1 cellular context compared by ENCODE assay signal in the genomic region with DNA sequence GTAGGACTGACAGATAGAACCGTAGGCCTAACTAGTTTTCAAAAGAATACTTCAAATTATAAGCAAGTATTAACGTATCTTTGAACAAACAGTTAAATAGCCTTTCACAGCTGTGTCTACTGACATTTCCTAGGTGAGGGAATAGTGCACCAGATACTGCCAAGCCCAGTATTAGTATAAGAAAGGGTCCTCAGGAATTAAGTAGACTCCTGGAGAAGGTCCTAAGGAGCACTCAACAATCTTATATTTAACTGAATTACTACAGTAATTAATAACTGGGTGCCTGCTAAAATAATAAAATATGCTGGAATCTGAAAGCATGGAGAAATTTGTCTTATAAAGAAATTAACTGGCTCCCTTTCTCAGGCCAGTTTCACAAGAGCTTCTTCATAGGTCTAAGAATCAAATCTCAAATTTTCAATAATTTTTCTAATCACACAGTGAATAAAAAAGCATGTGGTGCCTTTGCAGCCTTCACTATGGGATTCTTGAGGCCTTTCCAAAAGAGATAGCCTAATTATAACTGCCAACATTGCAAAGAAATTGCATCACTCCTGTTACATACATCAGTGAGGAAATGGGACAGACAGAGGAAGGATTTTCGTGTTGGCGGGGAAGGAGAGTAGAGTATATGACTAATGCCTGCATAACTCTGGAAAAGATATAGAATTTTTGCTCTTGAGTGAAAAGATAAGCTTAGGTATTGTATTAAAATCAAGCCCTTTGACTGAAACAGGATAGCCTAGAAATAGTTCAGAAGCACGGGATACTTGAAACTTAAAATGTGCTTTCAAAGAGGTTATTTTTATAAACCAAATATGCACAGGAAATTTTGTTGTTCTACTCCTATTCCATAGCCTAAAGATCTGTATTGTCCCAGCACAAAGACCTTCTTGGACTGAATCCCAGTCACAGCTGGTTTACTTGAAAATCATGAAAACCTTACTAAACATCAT.
TF ChIP-seq lines count a peak whose summit lies in the region.

No MANE protein-coding gene starts in this region.

TF ChIP-seq in K562, 482 proteins besides CTCF, POLR2A, EP300 and RAD21 (continued from another document):
- TF ChIP-seq, protein P1, sequence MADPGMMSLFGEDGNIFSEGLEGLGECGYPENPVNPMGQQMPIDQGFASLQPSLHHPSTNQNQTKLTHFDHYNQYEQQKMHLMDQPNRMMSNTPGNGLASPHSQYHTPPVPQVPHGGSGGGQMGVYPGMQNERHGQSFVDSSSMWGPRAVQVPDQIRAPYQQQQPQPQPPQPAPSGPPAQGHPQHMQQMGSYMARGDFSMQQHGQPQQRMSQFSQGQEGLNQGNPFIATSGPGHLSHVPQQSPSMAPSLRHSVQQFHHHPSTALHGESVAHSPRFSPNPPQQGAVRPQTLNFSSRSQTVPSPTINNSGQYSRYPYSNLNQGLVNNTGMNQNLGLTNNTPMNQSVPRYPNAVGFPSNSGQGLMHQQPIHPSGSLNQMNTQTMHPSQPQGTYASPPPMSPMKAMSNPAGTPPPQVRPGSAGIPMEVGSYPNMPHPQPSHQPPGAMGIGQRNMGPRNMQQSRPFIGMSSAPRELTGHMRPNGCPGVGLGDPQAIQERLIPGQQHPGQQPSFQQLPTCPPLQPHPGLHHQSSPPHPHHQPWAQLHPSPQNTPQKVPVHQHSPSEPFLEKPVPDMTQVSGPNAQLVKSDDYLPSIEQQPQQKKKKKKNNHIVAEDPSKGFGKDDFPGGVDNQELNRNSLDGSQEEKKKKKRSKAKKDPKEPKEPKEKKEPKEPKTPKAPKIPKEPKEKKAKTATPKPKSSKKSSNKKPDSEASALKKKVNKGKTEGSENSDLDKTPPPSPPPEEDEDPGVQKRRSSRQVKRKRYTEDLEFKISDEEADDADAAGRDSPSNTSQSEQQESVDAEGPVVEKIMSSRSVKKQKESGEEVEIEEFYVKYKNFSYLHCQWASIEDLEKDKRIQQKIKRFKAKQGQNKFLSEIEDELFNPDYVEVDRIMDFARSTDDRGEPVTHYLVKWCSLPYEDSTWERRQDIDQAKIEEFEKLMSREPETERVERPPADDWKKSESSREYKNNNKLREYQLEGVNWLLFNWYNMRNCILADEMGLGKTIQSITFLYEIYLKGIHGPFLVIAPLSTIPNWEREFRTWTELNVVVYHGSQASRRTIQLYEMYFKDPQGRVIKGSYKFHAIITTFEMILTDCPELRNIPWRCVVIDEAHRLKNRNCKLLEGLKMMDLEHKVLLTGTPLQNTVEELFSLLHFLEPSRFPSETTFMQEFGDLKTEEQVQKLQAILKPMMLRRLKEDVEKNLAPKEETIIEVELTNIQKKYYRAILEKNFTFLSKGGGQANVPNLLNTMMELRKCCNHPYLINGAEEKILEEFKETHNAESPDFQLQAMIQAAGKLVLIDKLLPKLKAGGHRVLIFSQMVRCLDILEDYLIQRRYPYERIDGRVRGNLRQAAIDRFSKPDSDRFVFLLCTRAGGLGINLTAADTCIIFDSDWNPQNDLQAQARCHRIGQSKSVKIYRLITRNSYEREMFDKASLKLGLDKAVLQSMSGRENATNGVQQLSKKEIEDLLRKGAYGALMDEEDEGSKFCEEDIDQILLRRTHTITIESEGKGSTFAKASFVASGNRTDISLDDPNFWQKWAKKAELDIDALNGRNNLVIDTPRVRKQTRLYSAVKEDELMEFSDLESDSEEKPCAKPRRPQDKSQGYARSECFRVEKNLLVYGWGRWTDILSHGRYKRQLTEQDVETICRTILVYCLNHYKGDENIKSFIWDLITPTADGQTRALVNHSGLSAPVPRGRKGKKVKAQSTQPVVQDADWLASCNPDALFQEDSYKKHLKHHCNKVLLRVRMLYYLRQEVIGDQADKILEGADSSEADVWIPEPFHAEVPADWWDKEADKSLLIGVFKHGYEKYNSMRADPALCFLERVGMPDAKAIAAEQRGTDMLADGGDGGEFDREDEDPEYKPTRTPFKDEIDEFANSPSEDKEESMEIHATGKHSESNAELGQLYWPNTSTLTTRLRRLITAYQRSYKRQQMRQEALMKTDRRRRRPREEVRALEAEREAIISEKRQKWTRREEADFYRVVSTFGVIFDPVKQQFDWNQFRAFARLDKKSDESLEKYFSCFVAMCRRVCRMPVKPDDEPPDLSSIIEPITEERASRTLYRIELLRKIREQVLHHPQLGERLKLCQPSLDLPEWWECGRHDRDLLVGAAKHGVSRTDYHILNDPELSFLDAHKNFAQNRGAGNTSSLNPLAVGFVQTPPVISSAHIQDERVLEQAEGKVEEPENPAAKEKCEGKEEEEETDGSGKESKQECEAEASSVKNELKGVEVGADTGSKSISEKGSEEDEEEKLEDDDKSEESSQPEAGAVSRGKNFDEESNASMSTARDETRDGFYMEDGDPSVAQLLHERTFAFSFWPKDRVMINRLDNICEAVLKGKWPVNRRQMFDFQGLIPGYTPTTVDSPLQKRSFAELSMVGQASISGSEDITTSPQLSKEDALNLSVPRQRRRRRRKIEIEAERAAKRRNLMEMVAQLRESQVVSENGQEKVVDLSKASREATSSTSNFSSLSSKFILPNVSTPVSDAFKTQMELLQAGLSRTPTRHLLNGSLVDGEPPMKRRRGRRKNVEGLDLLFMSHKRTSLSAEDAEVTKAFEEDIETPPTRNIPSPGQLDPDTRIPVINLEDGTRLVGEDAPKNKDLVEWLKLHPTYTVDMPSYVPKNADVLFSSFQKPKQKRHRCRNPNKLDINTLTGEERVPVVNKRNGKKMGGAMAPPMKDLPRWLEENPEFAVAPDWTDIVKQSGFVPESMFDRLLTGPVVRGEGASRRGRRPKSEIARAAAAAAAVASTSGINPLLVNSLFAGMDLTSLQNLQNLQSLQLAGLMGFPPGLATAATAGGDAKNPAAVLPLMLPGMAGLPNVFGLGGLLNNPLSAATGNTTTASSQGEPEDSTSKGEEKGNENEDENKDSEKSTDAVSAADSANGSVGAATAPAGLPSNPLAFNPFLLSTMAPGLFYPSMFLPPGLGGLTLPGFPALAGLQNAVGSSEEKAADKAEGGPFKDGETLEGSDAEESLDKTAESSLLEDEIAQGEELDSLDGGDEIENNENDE (IDR thresholded peaks at IDR 0.05; ENCODE audit: low read depth, low read length) = no peak
- TF ChIP-seq, protein P2, sequence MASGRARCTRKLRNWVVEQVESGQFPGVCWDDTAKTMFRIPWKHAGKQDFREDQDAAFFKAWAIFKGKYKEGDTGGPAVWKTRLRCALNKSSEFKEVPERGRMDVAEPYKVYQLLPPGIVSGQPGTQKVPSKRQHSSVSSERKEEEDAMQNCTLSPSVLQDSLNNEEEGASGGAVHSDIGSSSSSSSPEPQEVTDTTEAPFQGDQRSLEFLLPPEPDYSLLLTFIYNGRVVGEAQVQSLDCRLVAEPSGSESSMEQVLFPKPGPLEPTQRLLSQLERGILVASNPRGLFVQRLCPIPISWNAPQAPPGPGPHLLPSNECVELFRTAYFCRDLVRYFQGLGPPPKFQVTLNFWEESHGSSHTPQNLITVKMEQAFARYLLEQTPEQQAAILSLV (tag; IDR thresholded peaks at IDR 0.05) = peak; percentile 87
- TF ChIP-seq ZNF584 (CRISPR knock-in tag; IDR thresholded peaks at IDR 0.05; ENCODE audit: low read depth) = peak; percentile 89
- TF ChIP-seq FOXA3 (CRISPR knock-in tag; conservative IDR thresholded peaks at IDR 0.05 in 1 of 2, IDR thresholded peaks at IDR 0.05 in 1 of 2) = peak in 1 of 2 experiments; percentile 53; a peak in 2 of 4 replicates
- no peak for TF ChIP-seq NELFE (IDR thresholded peaks at IDR 0.05; ENCODE audit: insufficient read depth, insufficient read length)
- TF ChIP-seq MYC (IDR thresholded peaks at IDR 0.05; ENCODE audit: low read depth, low read length) = peak; percentile 80
- TF ChIP-seq MYC (CRISPR knock-in tag; IDR thresholded peaks at IDR 0.05; ENCODE audit: borderline replicate concordance, low read depth) = no peak
